In the genomic region with DNA sequence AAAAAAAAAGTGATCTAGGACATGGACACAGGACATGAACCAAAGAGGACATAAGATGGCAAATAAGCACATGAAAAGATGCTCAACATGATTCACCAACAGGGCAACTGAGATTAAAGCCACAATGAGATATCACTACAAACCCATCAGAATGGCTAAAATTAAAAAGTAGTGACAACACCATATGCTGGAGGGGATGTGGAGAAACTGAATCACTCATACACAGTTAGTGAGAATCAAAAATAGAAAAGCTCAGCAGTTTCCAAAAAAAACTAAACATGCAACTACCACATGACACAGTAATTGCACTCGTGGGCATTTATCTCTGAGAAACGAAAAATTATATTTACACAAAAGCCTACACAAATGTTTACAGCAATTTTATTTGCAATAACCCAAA, we compare ENCODE assay signal across 13 cellular contexts. TPM values are rescaled to one million over a fixed set of nuclear protein-coding genes. Genes with fewer than 3 reads are reported as not detected.
DNase-seq lines count a peak whose midpoint lies in the region; ATAC-seq, FAIRE-seq and TF ChIP-seq lines count a peak whose summit lies in the region.
"Had no signal": no experiment of that assay in that cellular context is flagged by ENCODE, and none has a peak within 500 bp of the region (broad histone marks: within the 10 kb centered on the region; RNA-seq: fewer than 3 reads in every experiment).

No MANE protein-coding gene starts in this region.

- TF ChIP-seq CTCF in uterus (IDR thresholded peaks at IDR 0.05): no peak

- peaks cover 15% of the 10 kb centered on the region for H3K4me1 Mint-ChIP-seq in activated T-cell treated with anti-CD3 and anti-CD28 coated beads, Interleukin-2, amount 50 U/mL, for 72 hours (ENCODE audit: low read depth)
- peaks cover 16% of the 10 kb centered on the region for H3K4me1 Mint-ChIP-seq in activated naive CD8-positive, alpha-beta T cell treated with anti-CD3 and anti-CD28 coated beads for 36 hours

- no peaks in the 10 kb centered on the region for H3K9me3 Mint-ChIP-seq in activated T-cell treated with anti-CD3 and anti-CD28 coated beads, Interleukin-2, amount 50 U/mL, for 72 hours
- H3K9me3 Mint-ChIP-seq in activated naive CD8-positive, alpha-beta T cell treated with anti-CD3 and anti-CD28 coated beads for 36 hours: peaks cover 2% of the 10 kb centered on the region

- H3K27ac Mint-ChIP-seq in activated T-cell treated with anti-CD3 and anti-CD28 coated beads, Interleukin-2, amount 50 U/mL, for 72 hours: peak overlapping the region; percentile 93
- peak overlapping the region; percentile 47 for H3K27ac Mint-ChIP-seq in activated naive CD8-positive, alpha-beta T cell treated with anti-CD3 and anti-CD28 coated beads for 36 hours

- peak overlapping the region in 1 of 2 donors; percentile 65 for H3K4me3 Mint-ChIP-seq in activated T-cell treated with anti-CD3 and anti-CD28 coated beads, Interleukin-2, amount 50 U/mL, for 72 hours
- no peak overlapping the region for H3K4me3 Mint-ChIP-seq in activated naive CD8-positive, alpha-beta T cell treated with anti-CD3 and anti-CD28 coated beads for 36 hours

- H3K9me3 ChIP-seq in uterus: no peaks in the 10 kb centered on the region
- H3K9me3 ChIP-seq: testis had no signal

- H3K27me3 Mint-ChIP-seq in activated T-cell treated with anti-CD3 and anti-CD28 coated beads, Interleukin-2, amount 50 U/mL, for 72 hours (ENCODE audit: low read depth): no peaks in the 10 kb centered on the region
- no peaks in the 10 kb centered on the region for H3K27me3 Mint-ChIP-seq in activated naive CD8-positive, alpha-beta T cell treated with anti-CD3 and anti-CD28 coated beads for 36 hours

- no peaks in the 10 kb centered on the region for H3K27me3 ChIP-seq in uterus
- H3K27me3 ChIP-seq: testis had no signal

- TF ChIP-seq POLR2A in uterus (IDR thresholded peaks at IDR 0.05): no peak

- peak; percentile 21 for FAIRE-seq in islet of Langerhans (lab: Jason Lieb, UNC)

- peaks cover 0 to 2% of the 10 kb centered on the region in 2 donors for H3K36me3 Mint-ChIP-seq in activated T-cell treated with anti-CD3 and anti-CD28 coated beads, Interleukin-2, amount 50 U/mL, for 72 hours (ENCODE audit: insufficient read depth in 2 of 2)
- H3K36me3 Mint-ChIP-seq in activated naive CD8-positive, alpha-beta T cell treated with anti-CD3 and anti-CD28 coated beads for 36 hours: peaks cover 44% of the 10 kb centered on the region

- peaks cover 0 to 1% of the 10 kb centered on the region in 2 donors for H3K4me1 ChIP-seq in uterus

- H3K4me3 ChIP-seq in uterus: no peak overlapping the region
- H3K4me3 ChIP-seq: testis had no signal

- peak overlapping the region; percentile 64 to 80 for H3K27ac ChIP-seq in uterus
- H3K27ac ChIP-seq in caudate nucleus (ENCODE audit: low read depth, low read length): no peak overlapping the region
- H3K27ac ChIP-seq: testis had no signal

- DNase-seq in activated T-cell treated with anti-CD3 and anti-CD28 coated beads, Interleukin-2, amount 50 U/mL, for 72 hours: no peak
- DNase-seq in activated T-cell treated with anti-CD3 and anti-CD28 coated beads, Interleukin-2, amount 50 U/mL, for 48 hours: no peak
- no peak for DNase-seq in activated naive CD8-positive, alpha-beta T cell treated with anti-CD3 and anti-CD28 coated beads for 36 hours
- DNase-seq in uterus (no peak), caudate nucleus (lab: John Stamatoyannopoulos, UW) (no peak), ureter (ENCODE audit: low spot score) (no peak)
- DNase-seq: activated naive CD4-positive, alpha-beta T cell treated with anti-CD3 and anti-CD28 coated beads, Interleukin-2, amount 50 U/mL, for 16 hours; cerebellar nuclear complex; NCI-H2107; NCI-H82; testis had no signal

- intact Hi-C loops in uterus (cut with DNase I; ENCODE audit: low total_unique reads): no loop called here

- H3K36me3 ChIP-seq in uterus: no peaks in the 10 kb centered on the region

- ATAC-seq in activated T-cell treated with anti-CD3 and anti-CD28 coated beads, Interleukin-2, amount 50 U/mL, for 72 hours (replicated peaks in 1 of 2): peak; percentile 65 to 92
- no peak for ATAC-seq in GM19463 (IDR thresholded peaks at IDR 0.05; ENCODE audit: unreplicated experiment)

RNA-seq across cellular contexts. Expression of a gene that starts 27.9 kb away (rescaled TPM):
- total RNA-seq in activated T-cell treated with anti-CD3 and anti-CD28 coated beads, Interleukin-2, amount 50 U/mL, for 72 hours: not detected
- total RNA-seq in activated naive CD8-positive, alpha-beta T cell treated with anti-CD3 and anti-CD28 coated beads for 36 hours: under 1 TPM; 0.10 to 0.18 TPM
- total RNA-seq in uterus (1 to 10 TPM; 2.0 to 4.7 (median 4.4) TPM), ureter (10.4 TPM)
